Comparison of ENCODE assay signal across 9 cellular contexts in genomic region chr6:158938811-158939254, GRCh38.
DNase-seq lines count a peak whose midpoint lies in the region; ATAC-seq and TF ChIP-seq lines count a peak whose summit lies in the region.
"Had no signal": no experiment of that assay in that cellular context is flagged by ENCODE, and none has a peak within 500 bp of the region (broad histone marks: within the 10 kb centered on the region; RNA-seq: fewer than 3 reads in every experiment).

No MANE protein-coding gene starts in this region.

- peaks cover 3% of the 10 kb centered on the region for H3K27me3 Mint-ChIP-seq in activated naive CD4-positive, alpha-beta T cell treated with anti-CD3 and anti-CD28 coated beads for 36 hours (ENCODE audit: low read depth)

- H3K27me3 ChIP-seq in thyroid gland (no peaks in the 10 kb centered on the region), testis (no peaks in the 10 kb centered on the region)

- peak overlapping the region; percentile 60 for H3K4me3 Mint-ChIP-seq in activated naive CD4-positive, alpha-beta T cell treated with anti-CD3 and anti-CD28 coated beads for 36 hours

- TF ChIP-seq POLR2A in thyroid gland (IDR thresholded peaks at IDR 0.05) (no peak), testis (IDR thresholded peaks at IDR 0.05) (no peak)

- TF ChIP-seq CTCF in thyroid gland (IDR thresholded peaks at IDR 0.05) (no peak), testis (IDR thresholded peaks at IDR 0.05) (no peak)

- intact Hi-C loops in activated naive CD4-positive, alpha-beta T cell treated with anti-CD3 and anti-CD28 coated beads for 36 hours (cut with micrococcal nuclease) = no loop called here
- intact Hi-C loops in thyroid gland (cut with DNase I) = no loop called here
- intact Hi-C loops in testis (cut with DNase I; ENCODE audit: low total_unique reads) = no loop called here

- H3K9me3 Mint-ChIP-seq in activated naive CD4-positive, alpha-beta T cell treated with anti-CD3 and anti-CD28 coated beads for 36 hours = peaks cover 6% of the 10 kb centered on the region

- no peak for ATAC-seq in HG03159 (IDR thresholded peaks at IDR 0.05; ENCODE audit: unreplicated experiment)

- 47 to 64% methylated on average over 23 of the region's 23 CpGs for whole genome bisulfite sequencing in thyroid gland, 2 donors
- WGBS in testis, 2 donors = 24 to 36% methylated on average over 17 to 23 of the region's 23 CpGs

- H3K4me1 ChIP-seq in thyroid gland = no peaks in the 10 kb centered on the region
- H3K4me1 ChIP-seq in testis = no peaks in the 10 kb centered on the region

- no peaks in the 10 kb centered on the region for H3K36me3 Mint-ChIP-seq in activated naive CD4-positive, alpha-beta T cell treated with anti-CD3 and anti-CD28 coated beads for 36 hours (ENCODE audit: low read depth)

- H3K4me1 Mint-ChIP-seq in activated naive CD4-positive, alpha-beta T cell treated with anti-CD3 and anti-CD28 coated beads for 36 hours (ENCODE audit: low read depth) = peaks cover 9% of the 10 kb centered on the region

- H3K9me3 ChIP-seq in thyroid gland = no peaks in the 10 kb centered on the region
- no peaks in the 10 kb centered on the region for H3K9me3 ChIP-seq in testis

- H3K27ac ChIP-seq in thyroid gland (no peak overlapping the region), testis (no peak overlapping the region)
- H3K27ac ChIP-seq: C4-2B had no signal

- no peak overlapping the region for H3K4me3 ChIP-seq in thyroid gland (replicated peaks in 1 of 3)
- peak overlapping the region in 1 of 2 donors; percentile 18 for H3K4me3 ChIP-seq in testis

- H3K27ac Mint-ChIP-seq in activated naive CD4-positive, alpha-beta T cell treated with anti-CD3 and anti-CD28 coated beads for 36 hours = no peak overlapping the region

- DNase-seq in NCI-H82 (lab: John Stamatoyannopoulos, UW) (peak; percentile 40), NCI-H82 treated with DMSO at 0.1 percent for 48 hours (lab: John Stamatoyannopoulos, UW; ENCODE audit: unreplicated experiment) (no peak), left kidney (ENCODE audit: low read depth, low spot score) (peak; percentile 59), thyroid gland (peak; percentile 37 to 50), testis (no peak), AG08396 (ENCODE audit: low spot score) (no peak)
- DNase-seq in activated naive CD4-positive, alpha-beta T cell treated with anti-CD3 and anti-CD28 coated beads for 36 hours = peak; percentile 55

- CTCF ChIA-PET in activated naive CD4-positive, alpha-beta T cell treated with anti-CD3 and anti-CD28 coated beads for 36 hours (lab: Charles Lee) = interaction anchor here (0.6 kb wide), 1 partner anchor 124 kb away, joined by 3 read pairs; no protein-coding TSS in a partner anchor

- H3K36me3 ChIP-seq in thyroid gland (no peaks in the 10 kb centered on the region), testis (ENCODE audit: low read depth, missing control alignments) (no peaks in the 10 kb centered on the region)

Comparison
In these comparisons a context has a peak if more than half of its experiments do, and no peak if none do; other contexts are left out.
1. DNase-seq: peak in NCI-H82 (single experiment), activated naive CD4-positive, alpha-beta T cell treated with anti-CD3 and anti-CD28 coated beads for 36 hours (single experiment), left kidney (single experiment) and thyroid gland (2 of 2); none in NCI-H82 treated with DMSO at 0.1 percent for 48 hours (single experiment), testis (single experiment) and AG08396 (single experiment).